ENCODE assay signal across 8 cellular contexts in genomic region chr11:81644239-81644840, GRCh38.
DNase-seq lines count a peak whose midpoint lies in the region; ATAC-seq, FAIRE-seq and TF ChIP-seq lines count a peak whose summit lies in the region.

No MANE protein-coding gene starts in this region.

- no peaks in the 10 kb centered on the region for H3K9me3 ChIP-seq in neuronal stem cell (replicated peaks in 1 of 2; ENCODE audit: control insufficient read depth in 2 of 2, insufficient read depth in 1 of 2, low read depth in 1 of 2, low read length in 2 of 2)

- H2AFZ ChIP-seq in neuronal stem cell (ENCODE audit: low read length), result no peak overlapping the region

- H2BK5ac ChIP-seq in neuronal stem cell (ENCODE audit: low read length), result no peak overlapping the region

- H3K27me3 Mint-ChIP-seq in T-helper 2 cell treated with Interferon-gamma antibody and Interleukin-4, amounts not matched to agents 5 μg/mL and 100 μg/mL, for 36 hours (ENCODE audit: low read depth), result peaks cover 24% of the 10 kb centered on the region

- peak; percentile 96 for ATAC-seq in GM21825 (IDR thresholded peaks at IDR 0.05; ENCODE audit: unreplicated experiment)

- no peak overlapping the region for H3K14ac ChIP-seq in neuronal stem cell (ENCODE audit: low read length)

- DNase-seq in AG08395 (ENCODE audit: low spot score) (peak; percentile 10), GF-D8 (lab: John Stamatoyannopoulos, UW) (peak; percentile 23), HuH-7.5 (ENCODE audit: low spot score) (peak; percentile 14), RWPE1 (ENCODE audit: low spot score) (peak; percentile 36), neuronal stem cell (ENCODE audit: low spot score) (peak; percentile 27)
- DNase-seq in T-helper 2 cell treated with Interferon-gamma antibody and Interleukin-4, amounts not matched to agents 5 μg/mL and 100 μg/mL, for 36 hours (ENCODE audit: low spot score), result no peak

- no peak overlapping the region for H2BK15ac ChIP-seq in neuronal stem cell (ENCODE audit: low read length)

- no peaks in the 10 kb centered on the region for H3K9me3 Mint-ChIP-seq in T-helper 2 cell treated with Interferon-gamma antibody and Interleukin-4, amounts not matched to agents 5 μg/mL and 100 μg/mL, for 36 hours

- POLR2A ChIA-PET in RWPE1 (lab: Yijun Ruan, JAX; ENCODE audit: low non-redundant PET), result no interaction called here

- H3K36me3 Mint-ChIP-seq in T-helper 2 cell treated with Interferon-gamma antibody and Interleukin-4, amounts not matched to agents 5 μg/mL and 100 μg/mL, for 36 hours (ENCODE audit: low read depth), result no peaks in the 10 kb centered on the region

- no peak overlapping the region for H3K27ac Mint-ChIP-seq in T-helper 2 cell treated with Interferon-gamma antibody and Interleukin-4, amounts not matched to agents 5 μg/mL and 100 μg/mL, for 36 hours

- peak; percentile 26 for FAIRE-seq in endometrium (lab: Jason Lieb, UNC)

- H3K4me1 ChIP-seq in neuronal stem cell (ENCODE audit: control insufficient read depth in 2 of 2, insufficient read depth in 1 of 2, low read depth in 1 of 2, low read length in 2 of 2), result peaks cover 2 to 3% of the 10 kb centered on the region in 2 donors

- no peak overlapping the region for H3K23ac ChIP-seq in neuronal stem cell (ENCODE audit: low read depth, low read length, poor library complexity)

- H3K36me3 ChIP-seq in neuronal stem cell (replicated peaks in 1 of 2; ENCODE audit: control insufficient read depth in 2 of 2, insufficient read depth in 2 of 2, low read length in 2 of 2), result no peaks in the 10 kb centered on the region

- WGBS in neuronal stem cell (ENCODE audit: extremely low coverage in 2 of 2, insufficient read length in 2 of 2, insufficient replicate concordance in 1 of 2), 2 donors, result no CpG with 5 or more reads among the region's 1 CpG

- H2BK12ac ChIP-seq in neuronal stem cell (ENCODE audit: low read length), result no peak overlapping the region

- H3K4me3 ChIP-seq in neuronal stem cell (ENCODE audit: low read length in 2 of 2), result no peak overlapping the region

- peak; percentile 68 for TF ChIP-seq CTCF in RWPE1 (conservative IDR thresholded peaks at IDR 0.05; ENCODE audit: low read depth)

- peaks cover 2% of the 10 kb centered on the region for H3K4me1 Mint-ChIP-seq in T-helper 2 cell treated with Interferon-gamma antibody and Interleukin-4, amounts not matched to agents 5 μg/mL and 100 μg/mL, for 36 hours (ENCODE audit: low read depth)

- H4K91ac ChIP-seq in neuronal stem cell (ENCODE audit: low read depth, low read length, poor library complexity), result no peak overlapping the region

- H3K4ac ChIP-seq in neuronal stem cell (ENCODE audit: low read length), result no peak overlapping the region

- H3K79me1 ChIP-seq in neuronal stem cell (ENCODE audit: low read depth, low read length), result no peaks in the 10 kb centered on the region

- no peak overlapping the region for H3K9ac ChIP-seq in neuronal stem cell (ENCODE audit: low read depth, low read length, poor library complexity)

- H2AK5ac ChIP-seq in neuronal stem cell (ENCODE audit: low read depth, low read length), result no peak overlapping the region

- H3K27me3 ChIP-seq in neuronal stem cell (ENCODE audit: control insufficient read depth in 3 of 3, insufficient read depth in 3 of 3, low read depth in 1 of 3, low read length in 3 of 3), result peaks cover 0 to 3% (median 3%) of the 10 kb centered on the region in 3 experiments

- no peak overlapping the region for H2BK120ac ChIP-seq in neuronal stem cell (ENCODE audit: low read depth, low read length)

- no peak overlapping the region for H3K18ac ChIP-seq in neuronal stem cell (ENCODE audit: low read length)

- H3K4me2 ChIP-seq in neuronal stem cell (ENCODE audit: insufficient read depth, low read length, poor library complexity, severe bottlenecking), result no peak overlapping the region

- H4K8ac ChIP-seq in neuronal stem cell (ENCODE audit: low read depth, low read length), result no peak overlapping the region

- no peak overlapping the region for H3K27ac ChIP-seq in RWPE1
- H3K27ac ChIP-seq in neuronal stem cell (replicated peaks; ENCODE audit: low read length), result no peak overlapping the region

- H3K4me3 Mint-ChIP-seq in T-helper 2 cell treated with Interferon-gamma antibody and Interleukin-4, amounts not matched to agents 5 μg/mL and 100 μg/mL, for 36 hours, result no peak overlapping the region

- CTCF ChIA-PET in RWPE1 (lab: Yijun Ruan, JAX), result interaction anchor here (0.6 to 2.3 kb wide), 2 partner anchors 859 to 1051 kb away, joined by 3 to 8 read pairs; no protein-coding TSS in a partner anchor
